ENCODE assay signal across 8 cellular contexts in the genomic region with DNA sequence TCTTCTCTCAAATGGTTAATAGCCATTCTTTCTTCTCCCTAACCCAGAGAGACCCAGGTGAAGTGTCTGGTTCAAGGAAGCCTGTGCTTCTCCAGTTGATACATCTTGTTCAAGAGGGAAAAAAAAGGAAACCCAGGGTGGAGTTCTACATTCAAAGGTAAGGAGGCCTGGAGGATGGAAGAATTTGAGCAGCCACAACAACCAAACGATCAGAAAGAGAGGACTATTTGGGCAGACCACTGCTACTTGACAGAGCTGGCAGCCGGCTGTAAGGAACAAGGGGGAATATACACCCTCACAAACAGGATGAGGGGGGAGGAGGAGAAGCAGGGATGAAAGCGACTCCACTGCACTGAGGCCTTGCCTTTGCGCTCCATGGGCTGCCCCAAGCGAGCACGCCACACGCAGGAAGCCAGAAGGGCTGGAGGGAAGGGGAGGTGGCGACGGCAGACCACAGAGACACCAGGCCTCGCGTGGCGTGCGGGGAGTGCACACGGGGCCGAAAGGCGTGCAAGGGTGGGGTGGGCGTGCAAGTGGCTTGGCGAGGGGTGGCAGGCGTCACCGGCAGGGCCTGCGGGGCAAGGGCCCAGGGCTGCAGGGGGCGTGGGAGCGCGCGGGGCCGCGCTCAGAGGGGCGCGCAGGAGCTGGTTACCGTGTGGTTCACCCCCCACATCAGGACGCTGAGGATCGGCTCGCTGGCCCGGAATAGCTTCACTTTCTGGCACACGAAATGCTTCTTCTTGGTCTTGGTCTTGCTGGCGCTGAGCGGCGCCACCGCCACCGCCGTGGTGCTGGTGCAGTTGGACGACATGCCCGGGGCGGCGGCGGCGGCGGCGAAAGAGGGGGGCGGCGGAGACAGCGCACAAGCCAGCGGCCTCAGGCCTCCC. TPM values are rescaled to one million over a fixed set of nuclear protein-coding genes. Genes with fewer than 3 reads are reported as not detected.
DNase-seq lines count a peak whose midpoint lies in the region; ATAC-seq and TF ChIP-seq lines count a peak whose summit lies in the region.

No MANE protein-coding gene starts in this region.

- H3K4me3 ChIP-seq in OCI-LY7 (ENCODE audit: low read depth, low read length, poor library complexity, severe bottlenecking) = peak overlapping the region; percentile 97
- H3K4me3 ChIP-seq in neuronal stem cell (ENCODE audit: low read length in 2 of 2) = peak overlapping the region; percentile 88 to 98
- H3K4me3 ChIP-seq in testis = peak overlapping the region; percentile 78 to 92

- peak; percentile 54 for TF ChIP-seq POLR2A in GM18505 (IDR thresholded peaks at IDR 0.05; ENCODE audit: borderline replicate concordance, extremely low read depth, insufficient read depth, insufficient read length)
- no peak for TF ChIP-seq POLR2A in testis (IDR thresholded peaks at IDR 0.05)

- peak overlapping the region; percentile 99 for H3K9ac ChIP-seq in neuronal stem cell (ENCODE audit: low read depth, low read length, poor library complexity)

- DNase-seq in A172 (ENCODE audit: low spot score) = peak; percentile 42
- no peak for DNase-seq in OCI-LY7 (ENCODE audit: low spot score)
- DNase-seq in activated effector memory CD4-positive, alpha-beta T cell treated with Interleukin-2 at 50 U/mL for 16 hours = peak; percentile 57
- peak in 1 of 2 donors; percentile 42 for DNase-seq in foreskin keratinocyte
- peak; percentile 17 for DNase-seq in neuronal stem cell (ENCODE audit: low spot score)
- DNase-seq in testis = peak; percentile 53

- H3K27ac ChIP-seq in OCI-LY7 (ENCODE audit: low read depth, low read length, poor library complexity, severe bottlenecking) (peak overlapping the region; percentile 66), foreskin keratinocyte (peak overlapping the region; percentile 56), neuronal stem cell (replicated peaks; ENCODE audit: low read length) (peak overlapping the region; percentile 80), testis (peak overlapping the region; percentile 99 to 100)

- ATAC-seq in GM18505 (IDR thresholded peaks at IDR 0.05; ENCODE audit: unreplicated experiment) (peak; percentile 19), HG03060 (IDR thresholded peaks at IDR 0.05; ENCODE audit: low read depth, unreplicated experiment) (peak; percentile 13), foreskin keratinocyte (peak; percentile 29)

- H2AK5ac ChIP-seq in neuronal stem cell (ENCODE audit: low read depth, low read length) = peak overlapping the region; percentile 96

- peak overlapping the region; percentile 93 for H2BK5ac ChIP-seq in neuronal stem cell (ENCODE audit: low read length)

- no peaks in the 10 kb centered on the region for H4K20me1 ChIP-seq in OCI-LY7 (ENCODE audit: insufficient read depth, low read length)

- WGBS in neuronal stem cell (ENCODE audit: extremely low coverage in 2 of 2, insufficient read length in 2 of 2, insufficient replicate concordance in 1 of 2), 2 donors = no CpG with 5 or more reads among the region's 53 CpGs
- 0 to 2% methylated on average over 9 to 52 of the region's 53 CpGs for WGBS in testis, 2 donors

- intact Hi-C loops in OCI-LY7 (cut with micrococcal nuclease; ENCODE audit: unreplicated experiment) (no loop called here), testis (cut with DNase I; ENCODE audit: low total_unique reads) (no loop called here)

- peak overlapping the region; percentile 98 for H3K4me2 ChIP-seq in OCI-LY7 (ENCODE audit: low read length)
- H3K4me2 ChIP-seq in neuronal stem cell (ENCODE audit: insufficient read depth, low read length, poor library complexity, severe bottlenecking) = peak overlapping the region; percentile 69

- POLR2A ChIA-PET in OCI-LY7 (lab: Charles Lee) = interaction anchor here (0.6 to 1.3 kb wide), 4 partner anchors 20 to 71 kb away, joined by 3 to 5 read pairs (median 4); a partner anchor contains a TSS

- CTCF ChIA-PET in OCI-LY7 (lab: Charles Lee; ENCODE audit: unreplicated experiment) = interaction anchor here (0.6 to 0.7 kb wide), 2 partner anchors 107 to 370 kb away, joined by 3 to 5 read pairs; no protein-coding TSS in a partner anchor

- H3K79me2 ChIP-seq in OCI-LY7 (ENCODE audit: insufficient read depth, low read depth, low read length) = peaks cover 39% of the 10 kb centered on the region

- H2AFZ ChIP-seq in OCI-LY7 (ENCODE audit: low read length) = peak overlapping the region; percentile 56
- peak overlapping the region; percentile 93 for H2AFZ ChIP-seq in neuronal stem cell (ENCODE audit: low read length)

- H3K27me3 ChIP-seq in foreskin keratinocyte (no peaks in the 10 kb centered on the region), neuronal stem cell (ENCODE audit: control insufficient read depth in 3 of 3, insufficient read depth in 3 of 3, low read depth in 1 of 3, low read length in 3 of 3) (no peaks in the 10 kb centered on the region), testis (no peaks in the 10 kb centered on the region)

- no peaks in the 10 kb centered on the region for H3K9me2 ChIP-seq in OCI-LY7 (ENCODE audit: insufficient read depth, low read length)

- H3K36me3 ChIP-seq in OCI-LY7 (ENCODE audit: insufficient read depth, low read length) = peaks cover 45% of the 10 kb centered on the region
- H3K36me3 ChIP-seq in neuronal stem cell (replicated peaks in 1 of 2; ENCODE audit: control insufficient read depth in 2 of 2, insufficient read depth in 2 of 2, low read length in 2 of 2) = peaks cover 10 to 64% of the 10 kb centered on the region in 2 donors
- H3K36me3 ChIP-seq in testis (ENCODE audit: low read depth, missing control alignments) = no peaks in the 10 kb centered on the region

- no TSS peak for BruUV-seq in OCI-LY7 (replicated peaks; lab: Mats Ljungman, UMichigan)

- peak overlapping the region; percentile 76 for H4K91ac ChIP-seq in neuronal stem cell (ENCODE audit: low read depth, low read length, poor library complexity)

- peak overlapping the region; percentile 78 for H3K23ac ChIP-seq in neuronal stem cell (ENCODE audit: low read depth, low read length, poor library complexity)

- peak; percentile 38; the same call in 1 of the 2 replicates for TF ChIP-seq CTCF in OCI-LY7 (conservative IDR thresholded peaks at IDR 0.05; ENCODE audit: low read length)
- TF ChIP-seq CTCF in foreskin keratinocyte (conservative IDR thresholded peaks at IDR 0.05) = peak; percentile 20
- no peak for TF ChIP-seq CTCF in testis (IDR thresholded peaks at IDR 0.05)

- peak overlapping the region; percentile 94 for H3K14ac ChIP-seq in neuronal stem cell (ENCODE audit: low read length)

- H2BK12ac ChIP-seq in neuronal stem cell (ENCODE audit: low read length) = no peak overlapping the region

- no peak overlapping the region for H4K8ac ChIP-seq in neuronal stem cell (ENCODE audit: low read depth, low read length)

- H3K4me1 ChIP-seq in OCI-LY7 (ENCODE audit: insufficient read depth, low read length, poor library complexity, severe bottlenecking) = peaks cover 21% of the 10 kb centered on the region
- H3K4me1 ChIP-seq in foreskin keratinocyte = peaks cover 7% of the 10 kb centered on the region
- peaks cover 10 to 14% of the 10 kb centered on the region in 2 donors for H3K4me1 ChIP-seq in neuronal stem cell (ENCODE audit: control insufficient read depth in 2 of 2, insufficient read depth in 1 of 2, low read depth in 1 of 2, low read length in 2 of 2)
- H3K4me1 ChIP-seq in testis = peaks cover 21% of the 10 kb centered on the region

- H3K79me1 ChIP-seq in neuronal stem cell (ENCODE audit: low read depth, low read length) = peaks cover 7% of the 10 kb centered on the region

- peak overlapping the region; percentile 5 for H3K4ac ChIP-seq in neuronal stem cell (ENCODE audit: low read length)

- H3K18ac ChIP-seq in neuronal stem cell (ENCODE audit: low read length) = peak overlapping the region; percentile 98

- H3K9me3 ChIP-seq in OCI-LY7 (ENCODE audit: low read length) (no peaks in the 10 kb centered on the region), neuronal stem cell (replicated peaks in 1 of 2; ENCODE audit: control insufficient read depth in 2 of 2, insufficient read depth in 1 of 2, low read depth in 1 of 2, low read length in 2 of 2) (no peaks in the 10 kb centered on the region), testis (no peaks in the 10 kb centered on the region)

- H2BK15ac ChIP-seq in neuronal stem cell (ENCODE audit: low read length) = peak overlapping the region; percentile 78

- H2BK120ac ChIP-seq in neuronal stem cell (ENCODE audit: low read depth, low read length) = no peak overlapping the region

RNA-seq across cellular contexts. Expression of a gene that starts 0.5 kb away (rescaled TPM):
- total RNA-seq in A172 (2014; rRNA removed; shearing (Covaris generic)) = 55.6 and 66.9 TPM in 2 replicates
- 23.6 and 33.0 TPM in 2 replicates for total RNA-seq in OCI-LY7 (2014; rRNA removed; shearing (Covaris generic))
- total RNA-seq in OCI-LY7 (2022) (37.8 and 38.6 TPM in 2 replicates), foreskin keratinocyte (30.4 and 32.6 TPM in 2 replicates), testis (10 to 100 TPM; 47.2 to 56.7 TPM)
- polyA plus RNA-seq in foreskin keratinocyte (12.6 and 13.8 TPM in 2 replicates), testis (ENCODE audit: insufficient read depth, low read depth, low replicate concordance) (34.8 TPM)
- polyA plus RNA-seq in neuronal stem cell (2013, experiment 1 of 2) = 43.4 TPM
- polyA plus RNA-seq in neuronal stem cell (2013, experiment 2 of 2) = 45.5 TPM

RNA-seq across cellular contexts. Expression of a gene that starts 26.3 kb away (rescaled TPM):
- total RNA-seq in A172 (2014; rRNA removed; shearing (Covaris generic)) = 15.8 and 16.1 TPM in 2 replicates
- total RNA-seq in OCI-LY7 (2014; rRNA removed; shearing (Covaris generic)) = 22.2 and 25.4 TPM in 2 replicates
- total RNA-seq in OCI-LY7 (2022) = 26.8 and 30.8 TPM in 2 replicates
- total RNA-seq in foreskin keratinocyte = 13.2 and 13.8 TPM in 2 replicates
- polyA plus RNA-seq in foreskin keratinocyte = 9.4 and 11.1 TPM in 2 replicates
- polyA plus RNA-seq in neuronal stem cell (2013, experiment 1 of 2) = 17.2 TPM
- 18.3 TPM for polyA plus RNA-seq in neuronal stem cell (2013, experiment 2 of 2)
- 10 to 100 TPM; 23.9 to 67.1 TPM for total RNA-seq in testis
- polyA plus RNA-seq in testis (ENCODE audit: insufficient read depth, low read depth, low replicate concordance) = 41.9 TPM

RNA-seq across cellular contexts. Expression of a gene that starts 46.3 kb away (rescaled TPM):
- total RNA-seq in A172 (2014; rRNA removed; shearing (Covaris generic)) = 484 and 521 TPM in 2 replicates
- 290 and 348 TPM in 2 replicates for total RNA-seq in OCI-LY7 (2014; rRNA removed; shearing (Covaris generic))
- total RNA-seq in OCI-LY7 (2022) = 231 and 246 TPM in 2 replicates
- total RNA-seq in foreskin keratinocyte = 264 and 287 TPM in 2 replicates
- polyA plus RNA-seq in foreskin keratinocyte = 382 and 384 TPM in 2 replicates
- 263 TPM for polyA plus RNA-seq in neuronal stem cell (2013, experiment 1 of 2)
- 265 TPM for polyA plus RNA-seq in neuronal stem cell (2013, experiment 2 of 2)
- 100 to 1,000 TPM; 111 to 113 TPM for total RNA-seq in testis
- polyA plus RNA-seq in testis (ENCODE audit: insufficient read depth, low read depth, low replicate concordance) = 144 TPM

RNA-seq across cellular contexts. Expression of a gene that starts 50.7 kb away (rescaled TPM):
- 8.2 and 9.9 TPM in 2 replicates for total RNA-seq in A172 (2014; rRNA removed; shearing (Covaris generic))
- 8.9 and 12.8 TPM in 2 replicates for total RNA-seq in OCI-LY7 (2014; rRNA removed; shearing (Covaris generic))
- 40.0 and 47.3 TPM in 2 replicates for total RNA-seq in OCI-LY7 (2022)
- total RNA-seq in foreskin keratinocyte = 12.8 and 15.0 TPM in 2 replicates
- polyA plus RNA-seq in foreskin keratinocyte = 37.4 and 41.2 TPM in 2 replicates
- 74.0 TPM for polyA plus RNA-seq in neuronal stem cell (2013, experiment 1 of 2)
- 69.4 TPM for polyA plus RNA-seq in neuronal stem cell (2013, experiment 2 of 2)
- 10 to 100 TPM in 1 of 2 donors, 1 to 10 TPM in 1; 8.1 to 20.9 TPM for total RNA-seq in testis
- 21.2 TPM for polyA plus RNA-seq in testis (ENCODE audit: insufficient read depth, low read depth, low replicate concordance)

RNA-seq across cellular contexts. Expression of a gene that starts 54.7 kb away (rescaled TPM):
- 1,400 and 1,966 TPM in 2 replicates for total RNA-seq in A172 (2014; rRNA removed; shearing (Covaris generic))
- total RNA-seq in OCI-LY7 (2014; rRNA removed; shearing (Covaris generic)) = 1,289 and 1,881 TPM in 2 replicates
- total RNA-seq in OCI-LY7 (2022) (1,611 and 1,766 TPM in 2 replicates), foreskin keratinocyte (1,973 and 2,061 TPM in 2 replicates), testis (100 to 1,000 TPM; 406 to 746 TPM)
- polyA plus RNA-seq in foreskin keratinocyte (3,137 and 3,324 TPM in 2 replicates), testis (ENCODE audit: insufficient read depth, low read depth, low replicate concordance) (912 TPM)
- polyA plus RNA-seq in neuronal stem cell (2013, experiment 1 of 2) = 5,636 TPM
- polyA plus RNA-seq in neuronal stem cell (2013, experiment 2 of 2) = 5,601 TPM

Comparison
In these comparisons a context has a peak if more than half of its experiments do, and no peak if none do; other contexts are left out.
1. CTCF ChIP-seq: peak in OCI-LY7 (single experiment) and foreskin keratinocyte (single experiment); none in testis (0 of 3).
2. Peak in every context shown above with its lines, with median percentiles within 50 percentile points of each other: ATAC-seq, H3K27ac ChIP-seq and H3K4me3 ChIP-seq.